Comparison of ENCODE assay signal across 23 cellular contexts in genomic region chr5:150294551-150295071, GRCh38. TPM values are rescaled to one million over a fixed set of nuclear protein-coding genes. Genes with fewer than 3 reads are reported as not detected.
DNase-seq lines count a peak whose midpoint lies in the region; ATAC-seq, FAIRE-seq and TF ChIP-seq lines count a peak whose summit lies in the region.
"Had no signal": no experiment of that assay in that cellular context is flagged by ENCODE, and none has a peak within 500 bp of the region (broad histone marks: within the 10 kb centered on the region; RNA-seq: fewer than 3 reads in every experiment).

No MANE protein-coding gene starts in this region.

- no peak for TF ChIP-seq POLR2A in HCT116 (IDR thresholded peaks at IDR 0.05; ENCODE audit: borderline replicate concordance, extremely low read depth, insufficient read depth, insufficient read length)

- TF ChIP-seq CTCF in HCT116 (IDR thresholded peaks at IDR 0.05 in 2 of 3, conservative IDR thresholded peaks at IDR 0.05 in 1 of 3; ENCODE audit: borderline replicate concordance in 1 of 3, insufficient read depth in 1 of 3, low read depth in 2 of 3, low read length in 2 of 3), result no peak
- no peak for TF ChIP-seq CTCF in keratinocyte (optimal IDR thresholded peaks at IDR 0.05 in 1 of 3, IDR thresholded peaks at IDR 0.05 in 1 of 3, conservative IDR thresholded peaks at IDR 0.05 in 1 of 3; ENCODE audit: extremely low read depth in 1 of 3, insufficient read depth in 2 of 3, low read length in 3 of 3)
- no peak for TF ChIP-seq CTCF in nephron progenitor cell (IDR thresholded peaks at IDR 0.05)

- H3K4me1 ChIP-seq in HCT116 (ENCODE audit: control insufficient read depth in 1 of 2, insufficient read depth in 2 of 2, low read length in 2 of 2), result peaks cover 8 to 11% of the 10 kb centered on the region in 2 experiments; a peak in 3 of 4 replicates
- peaks cover 52% of the 10 kb centered on the region for H3K4me1 ChIP-seq in keratinocyte (ENCODE audit: control insufficient read depth, extremely low read depth, insufficient read depth, low read length)
- peaks cover 24% of the 10 kb centered on the region for H3K4me1 ChIP-seq in skeletal muscle satellite cell (ENCODE audit: control insufficient read depth, insufficient read depth, low read length)

- H3K9ac ChIP-seq in HCT116 (ENCODE audit: low read length) (no peak overlapping the region), SK-N-MC (ENCODE audit: insufficient read length) (peak overlapping the region; percentile 26), keratinocyte (ENCODE audit: control insufficient read depth, extremely low read depth, insufficient read depth, low read length) (peak overlapping the region; percentile 78), skeletal muscle satellite cell (ENCODE audit: low read depth, low read length) (no peak overlapping the region)

- H3K27me3 Mint-ChIP-seq in nephron progenitor cell (ENCODE audit: low read depth, poor library complexity), result peaks cover 10% of the 10 kb centered on the region

- H3K27ac ChIP-seq in HCT116 (ENCODE audit: low read depth, low read length) (no peak overlapping the region; the same call in 1 of the 2 replicates), SK-N-MC (no peak overlapping the region), keratinocyte (ENCODE audit: control insufficient read depth, insufficient read depth, low read length) (peak overlapping the region; percentile 94)
- H3K27ac ChIP-seq: thoracic aorta had no signal

- no peaks in the 10 kb centered on the region for H3K9me2 ChIP-seq in HCT116 (ENCODE audit: insufficient read depth)

- peaks cover 7% of the 10 kb centered on the region for H3K9me1 ChIP-seq in keratinocyte (ENCODE audit: control insufficient read depth, extremely low read depth, insufficient read depth, low read length)

- no peak for FAIRE-seq in keratinocyte (lab: Jason Lieb, UNC)
- FAIRE-seq: colon had no signal

- H3K4me3 Mint-ChIP-seq in nephron progenitor cell, result no peak overlapping the region
- H3K4me3 Mint-ChIP-seq: activated CD4-positive, alpha-beta memory T cell treated with anti-CD3 and anti-CD28 coated beads, Interleukin-2, amount 10 ng/mL, durations not matched to agents 7 days and 5 days; activated naive CD8-positive, alpha-beta T cell treated with anti-CD3 and anti-CD28 coated beads, Interleukin-2, amount 50 U/mL, for 24 hours; CD4-positive, alpha-beta memory T cell; IgD-negative memory B cell; memory B cell; stimulated activated naive B cell treated with anti-CD40 and anti-IgM and Interleukin-4, amounts not matched to agents 10 μg/mL and 1 μg/mL and 100 μg/mL, for 72 hours had no signal

- RAD21 ChIA-PET in HCT116 (lab: Charles Lee; ENCODE audit: low non-redundant PET in 1 of 2, low total read pairs in 2 of 2, uncharacterized antibody in 2 of 2, unreplicated experiment in 2 of 2), result no interaction called here

- H3K36me3 Mint-ChIP-seq in nephron progenitor cell (ENCODE audit: low read depth), result no peaks in the 10 kb centered on the region
- H3K36me3 Mint-ChIP-seq: brain; CD4-positive, alpha-beta memory T cell; IgD-negative memory B cell; memory B cell; stimulated activated naive B cell treated with anti-CD40 and anti-IgM and Interleukin-4, amounts not matched to agents 10 μg/mL and 1 μg/mL and 100 μg/mL, for 72 hours had no signal

- BruUV-seq in HCT116 (replicated peaks; lab: Mats Ljungman, UMichigan), result no TSS peak

- H3K4me3 ChIP-seq in HCT116 (replicated peaks in 1 of 2; ENCODE audit: low read depth in 1 of 2, low read length in 2 of 2), result no peak overlapping the region
- H3K4me3 ChIP-seq in SK-N-MC, result peak overlapping the region; percentile 38; the same call in 1 of the 2 replicates
- peak overlapping the region in 1 of 3 experiments; percentile 36 for H3K4me3 ChIP-seq in keratinocyte (ENCODE audit: control insufficient read depth in 2 of 3, extremely low read depth in 1 of 3, insufficient read depth in 2 of 3, low read depth in 1 of 3, low read length in 3 of 3)
- H3K4me3 ChIP-seq in skeletal muscle satellite cell (ENCODE audit: low read length), result no peak overlapping the region
- H3K4me3 ChIP-seq: thoracic aorta had no signal

- dilution Hi-C loops in keratinocyte (cut with MboI; ENCODE audit: extremely low pct_ligation_motif_present, low sequenced_read_pairs), result no loop called here

- H3K27me3 ChIP-seq in HCT116 (ENCODE audit: insufficient read depth, low read length) (0 out of 2 replicates have a peak, but pooled peaks cover 3% of the 10 kb centered on the region), keratinocyte (ENCODE audit: control insufficient read depth, extremely low read depth, insufficient read depth, low read length) (peaks cover 5% of the 10 kb centered on the region), skeletal muscle satellite cell (ENCODE audit: control insufficient read depth, insufficient read depth, low read length) (peaks cover 7% of the 10 kb centered on the region)

- H4K20me1 ChIP-seq in HCT116 (ENCODE audit: insufficient read depth) (no peaks in the 10 kb centered on the region), keratinocyte (ENCODE audit: control insufficient read depth, extremely low read depth, insufficient read depth, low read length) (no peaks in the 10 kb centered on the region)

- no peaks in the 10 kb centered on the region for H3K9me3 Mint-ChIP-seq in nephron progenitor cell
- H3K9me3 Mint-ChIP-seq: activated CD4-positive, alpha-beta memory T cell treated with anti-CD3 and anti-CD28 coated beads, Interleukin-2, amount 10 ng/mL, durations not matched to agents 7 days and 5 days; activated naive CD8-positive, alpha-beta T cell treated with anti-CD3 and anti-CD28 coated beads, Interleukin-2, amount 50 U/mL, for 24 hours; IgD-negative memory B cell; memory B cell; stimulated activated naive B cell treated with anti-CD40 and anti-IgM and Interleukin-4, amounts not matched to agents 10 μg/mL and 1 μg/mL and 100 μg/mL, for 72 hours had no signal

- H3K79me2 ChIP-seq in HCT116 (ENCODE audit: insufficient read depth, low read length) (no peaks in the 10 kb centered on the region), keratinocyte (ENCODE audit: control insufficient read depth, insufficient read depth, low read length) (no peaks in the 10 kb centered on the region)

- H3K4me1 Mint-ChIP-seq in nephron progenitor cell, result peaks cover 35% of the 10 kb centered on the region
- H3K4me1 Mint-ChIP-seq: activated CD4-positive, alpha-beta memory T cell treated with anti-CD3 and anti-CD28 coated beads, Interleukin-2, amount 10 ng/mL, durations not matched to agents 7 days and 5 days; activated naive CD8-positive, alpha-beta T cell treated with anti-CD3 and anti-CD28 coated beads, Interleukin-2, amount 50 U/mL, for 24 hours; CD4-positive, alpha-beta memory T cell; memory B cell; stimulated activated naive B cell treated with anti-CD40 and anti-IgM and Interleukin-4, amounts not matched to agents 10 μg/mL and 1 μg/mL and 100 μg/mL, for 72 hours had no signal

- H3K36me3 ChIP-seq in HCT116 (ENCODE audit: control insufficient read depth in 1 of 2, insufficient read depth in 2 of 2, low read length in 2 of 2) (no peaks in the 10 kb centered on the region), SK-N-MC (ENCODE audit: insufficient read depth, low read length) (no peaks in the 10 kb centered on the region), keratinocyte (ENCODE audit: control insufficient read depth in 2 of 2, extremely low read depth in 1 of 2, insufficient read depth in 2 of 2, low read length in 2 of 2) (no peaks in the 10 kb centered on the region), skeletal muscle satellite cell (ENCODE audit: insufficient read depth, low read length) (no peaks in the 10 kb centered on the region)
- H3K36me3 ChIP-seq: thoracic aorta had no signal

- intact Hi-C loops in HCT116 (cut with micrococcal nuclease), result no loop called here

- TF ChIP-seq RAD21 in HCT116 (IDR thresholded peaks at IDR 0.05; ENCODE audit: low read depth), result no peak

- no peaks in the 10 kb centered on the region for H3K9me3 ChIP-seq in HCT116 (ENCODE audit: control insufficient read depth in 1 of 2, insufficient read depth in 1 of 2, low read depth in 1 of 2, low read length in 2 of 2)
- H3K9me3 ChIP-seq in SK-N-MC (ENCODE audit: low read depth, low read length), result no peaks in the 10 kb centered on the region
- no peaks in the 10 kb centered on the region for H3K9me3 ChIP-seq in keratinocyte (ENCODE audit: control insufficient read depth, low read depth, low read length)
- H3K9me3 ChIP-seq in skeletal muscle satellite cell (replicated peaks; ENCODE audit: low read length), result no peaks in the 10 kb centered on the region
- H3K9me3 ChIP-seq: thoracic aorta had no signal

- peak overlapping the region; percentile 53 for H3K4me2 ChIP-seq in HCT116 (ENCODE audit: low read length)
- peak overlapping the region; percentile 77 for H3K4me2 ChIP-seq in keratinocyte (ENCODE audit: control insufficient read depth, extremely low read depth, insufficient read depth, low read depth, low read length)
- H3K4me2 ChIP-seq in skeletal muscle satellite cell (ENCODE audit: low read length), result peak overlapping the region; percentile 44

- no peak overlapping the region for H2AFZ ChIP-seq in HCT116 (ENCODE audit: low read depth, low read length, poor library complexity, severe bottlenecking)
- H2AFZ ChIP-seq in keratinocyte (ENCODE audit: control insufficient read depth, low read length), result no peak overlapping the region

- DNase-seq in HCT116 (ENCODE audit: low read depth, low spot score), result no peak
- no peak for DNase-seq in SK-N-MC (ENCODE audit: low read depth, low spot score)
- no peak for DNase-seq in keratinocyte (ENCODE audit: low read depth, low spot score)
- DNase-seq in A172 (ENCODE audit: low spot score), result no peak
- no peak for DNase-seq in nephron progenitor cell
- DNase-seq in iPS-NIHi7 (ENCODE audit: extremely low spot score), result no peak
- DNase-seq in activated CD8-positive, alpha-beta memory T cell treated with anti-CD3 and anti-CD28 coated beads for 24 hours, result no peak
- DNase-seq: activated CD4-positive, alpha-beta memory T cell treated with anti-CD3 and anti-CD28 coated beads, Interleukin-2, amount 10 ng/mL, durations not matched to agents 7 days and 5 days; activated effector memory CD4-positive, alpha-beta T cell treated with Interleukin-2 at 50 U/mL for 16 hours; activated naive CD8-positive, alpha-beta T cell treated with anti-CD3 and anti-CD28 coated beads, Interleukin-2, amount 50 U/mL, for 24 hours; CD4-positive, alpha-beta memory T cell; NCI-H2081 treated with DMSO at 0.1 percent for 48 hours; retina; SIG-M5; stimulated activated CD4-positive, alpha-beta T cell treated with anti-CD3 and anti-CD28 coated beads, Interleukin-4, amount 100 ng/mL, for 24 hours; stimulated activated naive B cell treated with anti-CD40 and anti-IgM and Interleukin-4, amounts not matched to agents 10 μg/mL and 1 μg/mL and 100 μg/mL, for 72 hours had no signal

- H3K27ac Mint-ChIP-seq in nephron progenitor cell, result no peak overlapping the region
- H3K27ac Mint-ChIP-seq: activated CD4-positive, alpha-beta memory T cell treated with anti-CD3 and anti-CD28 coated beads, Interleukin-2, amount 10 ng/mL, durations not matched to agents 7 days and 5 days; activated naive CD8-positive, alpha-beta T cell treated with anti-CD3 and anti-CD28 coated beads, Interleukin-2, amount 50 U/mL, for 24 hours; CD4-positive, alpha-beta memory T cell; IgD-negative memory B cell; memory B cell; stimulated activated naive B cell treated with anti-CD40 and anti-IgM and Interleukin-4, amounts not matched to agents 10 μg/mL and 1 μg/mL and 100 μg/mL, for 72 hours had no signal

- ATAC-seq in HCT116, result no peak
- ATAC-seq: activated CD4-positive, CD25-positive, alpha-beta regulatory T cell treated with anti-CD3 and anti-CD28 coated beads, Interleukin-2, amount 50 U/mL, for 24 hours; activated naive CD8-positive, alpha-beta T cell treated with anti-CD3 and anti-CD28 coated beads, Interleukin-2, amount 50 U/mL, for 24 hours; stimulated activated naive B cell treated with anti-CD40 and anti-IgM and Interleukin-4, amounts not matched to agents 10 μg/mL and 1 μg/mL and 100 μg/mL, for 72 hours had no signal

- CTCF ChIA-PET in HCT116 (lab: Charles Lee), result interaction anchor here (1.2 kb wide), 1 partner anchor 56 kb away, joined by 4 read pairs; no protein-coding TSS in a partner anchor

- POLR2A ChIA-PET in HCT116 (lab: Charles Lee), result interaction anchor here (1.6 kb wide), 1 partner anchor 57 kb away, joined by 3 read pairs; no protein-coding TSS in a partner anchor

RNA-seq across cellular contexts. Expression of gene CAMK2A, which starts 5.0 kb away (rescaled TPM):
- not detected for total RNA-seq in HCT116 (2021; ENCODE audit: unreplicated experiment)
- polyA plus RNA-seq in HCT116 (2012), result not detected in 2 replicates
- 0.03 to 0.05 TPM in 2 of 3 replicates, not detected in the other for polyA plus RNA-seq in keratinocyte
- polyA plus RNA-seq in keratinocyte (2011; ENCODE audit: low read depth), result not detected
- polyA plus RNA-seq in keratinocyte (2011; cell fraction: cytosol; rRNA removed), result not detected in 2 replicates
- 0.08 TPM in 1 of 2 replicates, not detected in the other for polyA plus RNA-seq in keratinocyte (2011; cell fraction: nucleus; rRNA removed)
- 0.16 TPM in 1 of 2 replicates, not detected in the other for polyA plus RNA-seq in keratinocyte (2012; ENCODE audit: low replicate concordance)
- 0.13 TPM in 1 of 3 replicates, not detected in the others for polyA minus RNA-seq in keratinocyte
- not detected for polyA minus RNA-seq in keratinocyte (2011; cell fraction: cytosol; rRNA and poly(A)+ RNA removed)
- not detected in 2 replicates for polyA minus RNA-seq in keratinocyte (2011; cell fraction: nucleus; rRNA and poly(A)+ RNA removed)
- total RNA-seq in skeletal muscle satellite cell (2012; rRNA removed), result 0.66 TPM in 1 of 2 replicates, not detected in the other
- 1.2 and 1.3 TPM in 2 replicates for total RNA-seq in A172 (2014; rRNA removed; shearing (Covaris generic))
- total RNA-seq: activated CD4-positive, alpha-beta memory T cell treated with anti-CD3 and anti-CD28 coated beads, Interleukin-2, amount 10 ng/mL, durations not matched to agents 7 days and 5 days; CD4-positive, alpha-beta memory T cell had no signal
- polyA plus RNA-seq: CD4-positive, alpha-beta memory T cell; IgD-negative memory B cell had no signal

RNA-seq across cellular contexts. Expression of gene ARSI, which starts 8.1 kb away (rescaled TPM):
- total RNA-seq in HCT116 (2021; ENCODE audit: unreplicated experiment), result 0.07 TPM
- polyA plus RNA-seq in HCT116 (2012), result 0.04 and 0.05 TPM in 2 replicates
- polyA plus RNA-seq in keratinocyte, result 1.7 to 3.8 TPM (median 2.4 TPM) in 3 replicates
- polyA plus RNA-seq in keratinocyte (2011; ENCODE audit: low read depth), result 0.82 TPM
- polyA plus RNA-seq in keratinocyte (2011; cell fraction: cytosol; rRNA removed), result 0.75 and 1.5 TPM in 2 replicates
- 2.6 and 3.3 TPM in 2 replicates for polyA plus RNA-seq in keratinocyte (2011; cell fraction: nucleus; rRNA removed)
- polyA plus RNA-seq in keratinocyte (2012; ENCODE audit: low replicate concordance), result 3.2 and 4.5 TPM in 2 replicates
- 2.5 to 7.3 TPM (median 5.1 TPM) in 3 replicates for polyA minus RNA-seq in keratinocyte
- 4.4 TPM for polyA minus RNA-seq in keratinocyte (2011; cell fraction: cytosol; rRNA and poly(A)+ RNA removed)
- 3.5 and 4.7 TPM in 2 replicates for polyA minus RNA-seq in keratinocyte (2011; cell fraction: nucleus; rRNA and poly(A)+ RNA removed)
- 2.3 and 5.0 TPM in 2 replicates for total RNA-seq in skeletal muscle satellite cell (2012; rRNA removed)
- total RNA-seq in A172 (2014; rRNA removed; shearing (Covaris generic)), result 1.9 and 5.0 TPM in 2 replicates
- total RNA-seq: activated CD4-positive, alpha-beta memory T cell treated with anti-CD3 and anti-CD28 coated beads, Interleukin-2, amount 10 ng/mL, durations not matched to agents 7 days and 5 days; CD4-positive, alpha-beta memory T cell had no signal
- polyA plus RNA-seq: CD4-positive, alpha-beta memory T cell; IgD-negative memory B cell had no signal

Comparison
In these comparisons a context has a peak if more than half of its experiments do, and no peak if none do; other contexts are left out.
1. H3K9ac ChIP-seq: peak in SK-N-MC (single experiment) and keratinocyte (single experiment); none in HCT116 (single experiment) and skeletal muscle satellite cell (single experiment).
2. Peak in every context shown above with its lines, with median percentiles within 50 percentile points of each other: H3K4me2 ChIP-seq.